25 cellular contexts compared by ENCODE assay signal in genomic region chr17:48358203-48358602, GRCh38.
"Had no signal": no experiment of that assay in that cellular context is flagged by ENCODE, and none has a peak within 500 bp of the region (broad histone marks: within the 10 kb centered on the region; RNA-seq: fewer than 3 reads in every experiment).

No MANE protein-coding gene starts in this region.

- ATAC-seq: heart left ventricle; natural killer cell; psoas muscle; right cardiac atrium; stimulated activated naive CD8-positive, alpha-beta T cell treated with anti-CD3 and anti-CD28 coated beads, Interleukin-15, amount 100 ng/mL, for 72 hours had no signal

- H3K9me3 Mint-ChIP-seq: activated naive CD4-positive, alpha-beta T cell treated with anti-CD3 and anti-CD28 coated beads, Interleukin-2, amount 50 U/mL, for 24 hours; natural killer cell; stimulated activated naive CD8-positive, alpha-beta T cell treated with anti-CD3 and anti-CD28 coated beads, Interleukin-15, amount 100 ng/mL, for 72 hours had no signal

- H3K27me3 Mint-ChIP-seq: activated naive CD4-positive, alpha-beta T cell treated with anti-CD3 and anti-CD28 coated beads, Interleukin-2, amount 50 U/mL, for 24 hours; stimulated activated naive CD8-positive, alpha-beta T cell treated with anti-CD3 and anti-CD28 coated beads, Interleukin-15, amount 100 ng/mL, for 72 hours had no signal

- FAIRE-seq: bronchial epithelial cell, frontal cortex had no signal

- H3K4me3 Mint-ChIP-seq: activated naive CD4-positive, alpha-beta T cell treated with anti-CD3 and anti-CD28 coated beads, Interleukin-2, amount 50 U/mL, for 24 hours; natural killer cell; stimulated activated naive CD8-positive, alpha-beta T cell treated with anti-CD3 and anti-CD28 coated beads, Interleukin-15, amount 100 ng/mL, for 72 hours had no signal

- H3K27ac Mint-ChIP-seq: activated naive CD4-positive, alpha-beta T cell treated with anti-CD3 and anti-CD28 coated beads, Interleukin-2, amount 50 U/mL, for 24 hours; stimulated activated naive CD8-positive, alpha-beta T cell treated with anti-CD3 and anti-CD28 coated beads, Interleukin-15, amount 100 ng/mL, for 72 hours had no signal

- H3K27me3 ChIP-seq: adrenal gland, ovary had no signal

- H3K36me3 ChIP-seq: adrenal gland, heart left ventricle, left ventricle myocardium inferior, ovary, suprapubic skin, transverse colon, uterus had no signal

- H3K27ac ChIP-seq: adrenal gland, heart left ventricle, left ventricle myocardium inferior, ovary, psoas muscle, skin epidermis, suprapubic skin, transverse colon, uterus had no signal

- DNase-seq: activated CD4-positive, alpha-beta T cell treated with anti-CD3 and anti-CD28 coated beads, Interleukin-2, amount 50 U/mL, for 1 hour; activated CD4-positive, CD25-positive, alpha-beta regulatory T cell treated with anti-CD3 and anti-CD28 coated beads, Interleukin-2, amount 50 U/mL, for 72 hours; activated CD8-positive, alpha-beta memory T cell treated with anti-CD3 and anti-CD28 coated beads, Interleukin-2, amount 50 U/mL, for 4 hours; activated effector memory CD4-positive, alpha-beta T cell treated with anti-CD3 and anti-CD28 coated beads, Interleukin-2, amount 50 U/mL, for 16 hours; activated T-cell treated with anti-CD3 and anti-CD28 coated beads, Interleukin-2, amount 50 U/mL, for 48 hours; adrenal gland; cerebellar nuclear complex; effector CD4-positive, alpha-beta T cell; heart left ventricle; kidney glomerular epithelial cell; left ventricle myocardium inferior; natural killer cell; ovary; psoas muscle; right cardiac atrium; stimulated activated CD4-positive, alpha-beta T cell treated with anti-CD3 and anti-CD28 coated beads, Interleukin-2, amount 100 ng/mL, for 48 hours; stimulated activated naive CD8-positive, alpha-beta T cell treated with anti-CD3 and anti-CD28 coated beads, Interleukin-15, amount 100 ng/mL, for 72 hours; T1000; transverse colon; uterus had no signal

- H3K4me3 ChIP-seq: adrenal gland, heart left ventricle, left ventricle myocardium inferior, ovary, psoas muscle, skin epidermis, suprapubic skin, transverse colon, uterus had no signal

- H3K4me1 ChIP-seq: adrenal gland, heart left ventricle, left ventricle myocardium inferior, psoas muscle, suprapubic skin, transverse colon, uterus had no signal

- H3K9me3 ChIP-seq: adrenal gland, heart left ventricle, left ventricle myocardium inferior, ovary, psoas muscle, suprapubic skin, transverse colon, uterus had no signal
